ENCODE assay signal across 8 cellular contexts in genomic region chr2:177296047-177296446, GRCh38. TPM values are rescaled to one million over a fixed set of nuclear protein-coding genes. Genes with fewer than 3 reads are reported as not detected.
DNase-seq lines count a peak whose midpoint lies in the region; ATAC-seq, FAIRE-seq and TF ChIP-seq lines count a peak whose summit lies in the region.

No MANE protein-coding gene starts in this region.

- H3K36me3 ChIP-seq in adrenal gland (replicated peaks in 1 of 2) (no peaks in the 10 kb centered on the region), kidney (ENCODE audit: control insufficient read depth in 1 of 2, insufficient read depth in 2 of 2, low read length in 2 of 2) (no peaks in the 10 kb centered on the region), MG63 (no peaks in the 10 kb centered on the region)

- H3K27ac ChIP-seq in adrenal gland (peak overlapping the region in 2 of 5 donors; percentile 52 to 61), kidney (ENCODE audit: low read depth in 2 of 2, low read length in 2 of 2) (no peak overlapping the region), substantia nigra (ENCODE audit: low read depth, low read length, poor library complexity, severe bottlenecking) (no peak overlapping the region)

- FAIRE-seq in kidney (lab: Jason Lieb, UNC) = peak; percentile 45

- peaks cover 27% of the 10 kb centered on the region for H3K4me1 Mint-ChIP-seq in T-helper 2 cell treated with Interferon-gamma antibody and Interleukin-4, amounts not matched to agents 5 μg/mL and 100 μg/mL, for 36 hours (ENCODE audit: low read depth)

- no peak overlapping the region for H3K9ac ChIP-seq in kidney (ENCODE audit: low read length in 2 of 2)

- H3K27me3 ChIP-seq in adrenal gland = no peaks in the 10 kb centered on the region
- H3K27me3 ChIP-seq in MG63 = no peaks in the 10 kb centered on the region

- H3K27me3 Mint-ChIP-seq in T-helper 2 cell treated with Interferon-gamma antibody and Interleukin-4, amounts not matched to agents 5 μg/mL and 100 μg/mL, for 36 hours (ENCODE audit: low read depth) = no peaks in the 10 kb centered on the region

- ATAC-seq in HG03565 (IDR thresholded peaks at IDR 0.05; ENCODE audit: unreplicated experiment) = peak; percentile 38

- H3K36me3 Mint-ChIP-seq in T-helper 2 cell treated with Interferon-gamma antibody and Interleukin-4, amounts not matched to agents 5 μg/mL and 100 μg/mL, for 36 hours (ENCODE audit: low read depth) = peaks cover 3% of the 10 kb centered on the region

- no peak for TF ChIP-seq POLR2A in adrenal gland (IDR thresholded peaks at IDR 0.05)

- H3K27ac Mint-ChIP-seq in T-helper 2 cell treated with Interferon-gamma antibody and Interleukin-4, amounts not matched to agents 5 μg/mL and 100 μg/mL, for 36 hours = no peak overlapping the region

- intact Hi-C loops in adrenal gland (cut with DNase I) (no loop called here), kidney (cut with DNase I) (no loop called here), posterior cingulate gyrus (cut with DNase I) (loop anchor here (1.0 kb wide), 1 partner anchor 31 kb away; no protein-coding TSS in a partner anchor)

- peak in 5 of 6 experiments; percentile 21 to 49 (median 42) for TF ChIP-seq CTCF in adrenal gland (IDR thresholded peaks at IDR 0.05)
- TF ChIP-seq CTCF in kidney (IDR thresholded peaks at IDR 0.05; ENCODE audit: borderline replicate concordance, extremely low read depth, insufficient read depth) = peak; percentile 39

- no peaks in the 10 kb centered on the region for H3K9me3 Mint-ChIP-seq in T-helper 2 cell treated with Interferon-gamma antibody and Interleukin-4, amounts not matched to agents 5 μg/mL and 100 μg/mL, for 36 hours

- H3K4me3 Mint-ChIP-seq in T-helper 2 cell treated with Interferon-gamma antibody and Interleukin-4, amounts not matched to agents 5 μg/mL and 100 μg/mL, for 36 hours = no peak overlapping the region

- H3K4me1 ChIP-seq in adrenal gland (replicated peaks in 1 of 2) = peaks cover 11 to 13% of the 10 kb centered on the region in 2 donors
- H3K4me1 ChIP-seq in kidney (ENCODE audit: control insufficient read depth in 1 of 2, insufficient read depth in 1 of 2, low read depth in 1 of 2, low read length in 2 of 2) = no peaks in the 10 kb centered on the region

- H3K9me3 ChIP-seq in adrenal gland (replicated peaks in 1 of 3) = no peaks in the 10 kb centered on the region
- no peaks in the 10 kb centered on the region for H3K9me3 ChIP-seq in kidney (ENCODE audit: control insufficient read depth in 1 of 2, low read length in 2 of 2)
- H3K9me3 ChIP-seq in MG63 = no peaks in the 10 kb centered on the region; the same call in 1 of the 2 replicates

- WGBS in adrenal gland, 4 donors = 47 to 64% (median 50%) methylated on average over 3 of the region's 3 CpGs

- DNase-seq in GM03348 (ENCODE audit: low spot score) (peak; percentile 30), adrenal gland (no peak), kidney (no peak), substantia nigra (lab: John Stamatoyannopoulos, UW) (no peak), MG63 (no peak), posterior cingulate gyrus (no peak)
- DNase-seq in T-helper 2 cell treated with Interferon-gamma antibody and Interleukin-4, amounts not matched to agents 5 μg/mL and 100 μg/mL, for 36 hours (ENCODE audit: low spot score) = no peak

- H3K4me3 ChIP-seq in adrenal gland (peak overlapping the region in 1 of 4 donors; percentile 24), kidney (ENCODE audit: low read length in 2 of 2) (no peak overlapping the region), MG63 (no peak overlapping the region)

RNA-seq across cellular contexts. Expression of gene NFE2L2, which starts 31.5 kb away (rescaled TPM):
- total RNA-seq in adrenal gland = 100 to 1,000 TPM in 2 of 8 donors, 10 to 100 TPM in 6; 54.4 to 119 (median 82.4) TPM
- polyA plus RNA-seq in adrenal gland = 10 to 100 TPM; 41.1 to 87.6 (median 52.7) TPM
- total RNA-seq in kidney = 149 TPM
- 105 TPM for polyA plus RNA-seq in kidney (ENCODE audit: insufficient read depth, low read depth, low replicate concordance)
- total RNA-seq in MG63 (2014; rRNA removed; shearing (Covaris generic); ENCODE audit: low replicate concordance) = 71.7 and 97.4 TPM in 2 replicates
